1 cellular context compared by ENCODE assay signal in genomic region chr17:48555183-48555615, GRCh38.
TF ChIP-seq lines count a peak whose summit lies in the region.

No MANE protein-coding gene starts in this region.

TF ChIP-seq in K562, 482 proteins besides CTCF, POLR2A, EP300 and RAD21 (continued from another document and continues in another):
- no peak for TF ChIP-seq ZNF764 (CRISPR knock-in tag; IDR thresholded peaks at IDR 0.05; ENCODE audit: low read depth)
- TF ChIP-seq ZNF830 (CRISPR knock-in tag; IDR thresholded peaks at IDR 0.05), result no peak
- TF ChIP-seq ATF1 (CRISPR knock-in tag; IDR thresholded peaks at IDR 0.05), result no peak
- no peak for TF ChIP-seq ATF1 (tag; IDR thresholded peaks at IDR 0.05)
- TF ChIP-seq PHF8 (IDR thresholded peaks at IDR 0.05; ENCODE audit: borderline replicate concordance, low read length), result no peak; the same call in 1 of the 2 replicates
- TF ChIP-seq ZNF354B (CRISPR knock-in tag; IDR thresholded peaks at IDR 0.05), result no peak
- TF ChIP-seq, protein P1, sequence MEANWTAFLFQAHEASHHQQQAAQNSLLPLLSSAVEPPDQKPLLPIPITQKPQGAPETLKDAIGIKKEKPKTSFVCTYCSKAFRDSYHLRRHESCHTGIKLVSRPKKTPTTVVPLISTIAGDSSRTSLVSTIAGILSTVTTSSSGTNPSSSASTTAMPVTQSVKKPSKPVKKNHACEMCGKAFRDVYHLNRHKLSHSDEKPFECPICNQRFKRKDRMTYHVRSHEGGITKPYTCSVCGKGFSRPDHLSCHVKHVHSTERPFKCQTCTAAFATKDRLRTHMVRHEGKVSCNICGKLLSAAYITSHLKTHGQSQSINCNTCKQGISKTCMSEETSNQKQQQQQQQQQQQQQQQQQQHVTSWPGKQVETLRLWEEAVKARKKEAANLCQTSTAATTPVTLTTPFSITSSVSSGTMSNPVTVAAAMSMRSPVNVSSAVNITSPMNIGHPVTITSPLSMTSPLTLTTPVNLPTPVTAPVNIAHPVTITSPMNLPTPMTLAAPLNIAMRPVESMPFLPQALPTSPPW (CRISPR knock-in tag; IDR thresholded peaks at IDR 0.05), result no peak; the same call in 1 of the 2 replicates
- no peak for TF ChIP-seq CHD4 (IDR thresholded peaks at IDR 0.05; ENCODE audit: insufficient read depth, insufficient replicate concordance, low read depth, low read length, poor library complexity, severe bottlenecking)
- no peak for TF ChIP-seq ZNF277 (CRISPR knock-in tag; IDR thresholded peaks at IDR 0.05; ENCODE audit: borderline replicate concordance)
- no peak for TF ChIP-seq USF2 (CRISPR knock-in tag; IDR thresholded peaks at IDR 0.05)
- TF ChIP-seq, protein P2, sequence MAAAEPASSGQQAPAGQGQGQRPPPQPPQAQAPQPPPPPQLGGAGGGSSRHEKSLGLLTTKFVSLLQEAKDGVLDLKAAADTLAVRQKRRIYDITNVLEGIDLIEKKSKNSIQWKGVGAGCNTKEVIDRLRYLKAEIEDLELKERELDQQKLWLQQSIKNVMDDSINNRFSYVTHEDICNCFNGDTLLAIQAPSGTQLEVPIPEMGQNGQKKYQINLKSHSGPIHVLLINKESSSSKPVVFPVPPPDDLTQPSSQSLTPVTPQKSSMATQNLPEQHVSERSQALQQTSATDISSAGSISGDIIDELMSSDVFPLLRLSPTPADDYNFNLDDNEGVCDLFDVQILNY (CRISPR knock-in tag; IDR thresholded peaks at IDR 0.05), result no peak
- TF ChIP-seq U2AF1 (optimal IDR thresholded peaks at IDR 0.05; ENCODE audit: low read depth, low read length), result no peak
- TF ChIP-seq ZNF133 (CRISPR knock-in tag; IDR thresholded peaks at IDR 0.05), result no peak
- TF ChIP-seq, protein P3, sequence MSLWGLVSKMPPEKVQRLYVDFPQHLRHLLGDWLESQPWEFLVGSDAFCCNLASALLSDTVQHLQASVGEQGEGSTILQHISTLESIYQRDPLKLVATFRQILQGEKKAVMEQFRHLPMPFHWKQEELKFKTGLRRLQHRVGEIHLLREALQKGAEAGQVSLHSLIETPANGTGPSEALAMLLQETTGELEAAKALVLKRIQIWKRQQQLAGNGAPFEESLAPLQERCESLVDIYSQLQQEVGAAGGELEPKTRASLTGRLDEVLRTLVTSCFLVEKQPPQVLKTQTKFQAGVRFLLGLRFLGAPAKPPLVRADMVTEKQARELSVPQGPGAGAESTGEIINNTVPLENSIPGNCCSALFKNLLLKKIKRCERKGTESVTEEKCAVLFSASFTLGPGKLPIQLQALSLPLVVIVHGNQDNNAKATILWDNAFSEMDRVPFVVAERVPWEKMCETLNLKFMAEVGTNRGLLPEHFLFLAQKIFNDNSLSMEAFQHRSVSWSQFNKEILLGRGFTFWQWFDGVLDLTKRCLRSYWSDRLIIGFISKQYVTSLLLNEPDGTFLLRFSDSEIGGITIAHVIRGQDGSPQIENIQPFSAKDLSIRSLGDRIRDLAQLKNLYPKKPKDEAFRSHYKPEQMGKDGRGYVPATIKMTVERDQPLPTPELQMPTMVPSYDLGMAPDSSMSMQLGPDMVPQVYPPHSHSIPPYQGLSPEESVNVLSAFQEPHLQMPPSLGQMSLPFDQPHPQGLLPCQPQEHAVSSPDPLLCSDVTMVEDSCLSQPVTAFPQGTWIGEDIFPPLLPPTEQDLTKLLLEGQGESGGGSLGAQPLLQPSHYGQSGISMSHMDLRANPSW (CRISPR knock-in tag; IDR thresholded peaks at IDR 0.05), result no peak
- no peak for TF ChIP-seq CREB3 (tag; conservative IDR thresholded peaks at IDR 0.05; ENCODE audit: low read depth)
- no peak for TF ChIP-seq KDM4B (IDR thresholded peaks at IDR 0.05; ENCODE audit: borderline replicate concordance in 2 of 2, low read depth in 1 of 2)
- TF ChIP-seq RREB1 (CRISPR knock-in tag; IDR thresholded peaks at IDR 0.05), result no peak
- TF ChIP-seq ZC3H8 (IDR thresholded peaks at IDR 0.05), result no peak
- TF ChIP-seq MAZ (CRISPR knock-in tag; conservative IDR thresholded peaks at IDR 0.05 in 1 of 2, IDR thresholded peaks at IDR 0.05 in 1 of 2), result peak; percentile 78 to 95; a peak in 3 of 4 replicates
- TF ChIP-seq KLF13 (tag; IDR thresholded peaks at IDR 0.05; ENCODE audit: borderline replicate concordance, low read depth), result no peak
- no peak for TF ChIP-seq RBM39 (optimal IDR thresholded peaks at IDR 0.05; ENCODE audit: low read depth, low read length)
- no peak for TF ChIP-seq PCBP2 (IDR thresholded peaks at IDR 0.05; ENCODE audit: low read depth, low read length, poor library complexity, severe bottlenecking)
- TF ChIP-seq PHB (CRISPR knock-in tag; IDR thresholded peaks at IDR 0.05), result no peak
- TF ChIP-seq ZNF175 (CRISPR knock-in tag; IDR thresholded peaks at IDR 0.05; ENCODE audit: low read depth), result peak; percentile 60; the same call in 1 of the 2 replicates
- no peak for TF ChIP-seq HMGXB4 (CRISPR knock-in tag; IDR thresholded peaks at IDR 0.05)
- TF ChIP-seq NFE2 (IDR thresholded peaks at IDR 0.05; ENCODE audit: low read depth), result no peak
- no peak for TF ChIP-seq RBFOX2 (IDR thresholded peaks at IDR 0.05; ENCODE audit: low read depth, low read length)
- no peak for TF ChIP-seq COPS2 (conservative IDR thresholded peaks at IDR 0.05)
- no peak for TF ChIP-seq ZNF197 (CRISPR knock-in tag; IDR thresholded peaks at IDR 0.05; ENCODE audit: low read depth)
- peak; percentile 50 for TF ChIP-seq CBFA2T2 (conservative IDR thresholded peaks at IDR 0.05)
- TF ChIP-seq HDAC1 (IDR thresholded peaks at IDR 0.05), result peak; percentile 17 to 86; a peak in 2 of 4 replicates
- TF ChIP-seq SRF (CRISPR knock-in tag; IDR thresholded peaks at IDR 0.05), result no peak
- TF ChIP-seq BRF1 (IDR thresholded peaks at IDR 0.05; ENCODE audit: borderline replicate concordance, extremely low read depth, insufficient read length), result no peak
- no peak for TF ChIP-seq SRSF9 (IDR thresholded peaks at IDR 0.05; ENCODE audit: borderline replicate concordance, low read depth, low read length)
- TF ChIP-seq, protein P4, sequence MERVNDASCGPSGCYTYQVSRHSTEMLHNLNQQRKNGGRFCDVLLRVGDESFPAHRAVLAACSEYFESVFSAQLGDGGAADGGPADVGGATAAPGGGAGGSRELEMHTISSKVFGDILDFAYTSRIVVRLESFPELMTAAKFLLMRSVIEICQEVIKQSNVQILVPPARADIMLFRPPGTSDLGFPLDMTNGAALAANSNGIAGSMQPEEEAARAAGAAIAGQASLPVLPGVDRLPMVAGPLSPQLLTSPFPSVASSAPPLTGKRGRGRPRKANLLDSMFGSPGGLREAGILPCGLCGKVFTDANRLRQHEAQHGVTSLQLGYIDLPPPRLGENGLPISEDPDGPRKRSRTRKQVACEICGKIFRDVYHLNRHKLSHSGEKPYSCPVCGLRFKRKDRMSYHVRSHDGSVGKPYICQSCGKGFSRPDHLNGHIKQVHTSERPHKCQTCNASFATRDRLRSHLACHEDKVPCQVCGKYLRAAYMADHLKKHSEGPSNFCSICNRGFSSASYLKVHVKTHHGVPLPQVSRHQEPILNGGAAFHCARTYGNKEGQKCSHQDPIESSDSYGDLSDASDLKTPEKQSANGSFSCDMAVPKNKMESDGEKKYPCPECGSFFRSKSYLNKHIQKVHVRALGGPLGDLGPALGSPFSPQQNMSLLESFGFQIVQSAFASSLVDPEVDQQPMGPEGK (CRISPR knock-in tag; IDR thresholded peaks at IDR 0.05; ENCODE audit: borderline replicate concordance), result no peak
- no peak for TF ChIP-seq RNF219 (CRISPR knock-in tag; IDR thresholded peaks at IDR 0.05)
- TF ChIP-seq, protein P5, sequence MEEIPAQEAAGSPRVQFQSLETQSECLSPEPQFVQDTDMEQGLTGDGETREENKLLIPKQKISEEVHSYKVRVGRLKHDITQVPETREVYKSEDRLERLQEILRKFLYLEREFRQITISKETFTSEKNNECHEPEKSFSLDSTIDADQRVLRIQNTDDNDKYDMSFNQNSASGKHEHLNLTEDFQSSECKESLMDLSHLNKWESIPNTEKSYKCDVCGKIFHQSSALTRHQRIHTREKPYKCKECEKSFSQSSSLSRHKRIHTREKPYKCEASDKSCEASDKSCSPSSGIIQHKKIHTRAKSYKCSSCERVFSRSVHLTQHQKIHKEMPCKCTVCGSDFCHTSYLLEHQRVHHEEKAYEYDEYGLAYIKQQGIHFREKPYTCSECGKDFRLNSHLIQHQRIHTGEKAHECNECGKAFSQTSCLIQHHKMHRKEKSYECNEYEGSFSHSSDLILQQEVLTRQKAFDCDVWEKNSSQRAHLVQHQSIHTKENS (CRISPR knock-in tag; IDR thresholded peaks at IDR 0.05), result no peak
